ENCODE assay signal across 8 cellular contexts in genomic region chr13:100088648-100089601, GRCh38. TPM values are rescaled to one million over a fixed set of nuclear protein-coding genes. Genes with fewer than 3 reads are reported as not detected.
A peak's percentile ranks its signal among the peaks of the same experiment; 100 is the strongest.
DNase-seq lines count a peak whose midpoint lies in the region; ATAC-seq and TF ChIP-seq lines count a peak whose summit lies in the region.

PCCA (plus strand) TSS chr13:100089093; CDS start chr13:100089121, 28 bp downstream.

- no peaks in the 10 kb centered on the region for H3K9me3 Mint-ChIP-seq in activated CD4-positive, alpha-beta T cell treated with anti-CD3 and anti-CD28 coated beads for 36 hours (ENCODE audit: low read depth)

- ATAC-seq in GM18909 (IDR thresholded peaks at IDR 0.05; ENCODE audit: poor library complexity, unreplicated experiment) (peak; percentile 98), HG03159 (IDR thresholded peaks at IDR 0.05; ENCODE audit: unreplicated experiment) (peak; percentile 94)
- ATAC-seq in activated CD4-positive, alpha-beta T cell treated with anti-CD3 and anti-CD28 coated beads for 36 hours, result peak; percentile 87

- POLR2A ChIA-PET in activated CD4-positive, alpha-beta T cell treated with anti-CD3 and anti-CD28 coated beads for 36 hours (lab: Charles Lee), result no interaction called here

- H3K36me3 Mint-ChIP-seq in activated CD4-positive, alpha-beta T cell treated with anti-CD3 and anti-CD28 coated beads for 36 hours (ENCODE audit: low read depth), result no peaks in the 10 kb centered on the region

- peaks cover 1% of the 10 kb centered on the region for H3K36me3 ChIP-seq in kidney epithelial cell (ENCODE audit: control insufficient read depth, insufficient read depth, low read length)

- peak; percentile 58 for DNase-seq in AG09309 (ENCODE audit: low read depth)
- DNase-seq in NCI-H460 (ENCODE audit: extremely low read depth, low read depth), result peak; percentile 87
- DNase-seq in activated CD4-positive, alpha-beta T cell treated with anti-CD3 and anti-CD28 coated beads for 36 hours, result peak; percentile 86
- peak; percentile 60 for DNase-seq in kidney epithelial cell (ENCODE audit: low read depth)
- DNase-seq in stimulated activated CD4-positive, alpha-beta T cell treated with anti-CD3 and anti-CD28 coated beads, Interleukin-15, amount 100 ng/mL, for 24 hours, result peak; percentile 93

- peak within 1 kb of the TSS; percentile 89 for H3K4me3 ChIP-seq in AG09309 (ENCODE audit: control insufficient read depth, low read depth, low read length)
- H3K4me3 ChIP-seq in kidney epithelial cell (ENCODE audit: low read depth, low read length), result peak within 1 kb of the TSS; percentile 86

- CTCF ChIA-PET in activated CD4-positive, alpha-beta T cell treated with anti-CD3 and anti-CD28 coated beads for 36 hours (lab: Charles Lee), result interaction anchor here (0.6 to 1.7 kb wide), 6 partner anchors 10 to 426 kb away, joined by 3 to 6 read pairs (median 4); no protein-coding TSS in a partner anchor

- H3K4me3 Mint-ChIP-seq in activated CD4-positive, alpha-beta T cell treated with anti-CD3 and anti-CD28 coated beads for 36 hours, result peak within 1 kb of the TSS; percentile 78

- H3K27ac ChIP-seq in cingulate gyrus (ENCODE audit: low read depth, low read length), result peak within 1 kb of the TSS; percentile 57

- TF ChIP-seq CTCF in AG09309 (IDR thresholded peaks at IDR 0.05; ENCODE audit: control insufficient read depth, insufficient read depth, low read depth, low read length, missing control alignments) (no peak), kidney epithelial cell (IDR thresholded peaks at IDR 0.05; ENCODE audit: insufficient read depth, low read length, poor library complexity, severe bottlenecking) (no peak)

- H3K27ac Mint-ChIP-seq in activated CD4-positive, alpha-beta T cell treated with anti-CD3 and anti-CD28 coated beads for 36 hours, result peak within 1 kb of the TSS; percentile 84

- H3K27me3 ChIP-seq in kidney epithelial cell (ENCODE audit: control insufficient read depth, insufficient read depth, low read length), result no peaks in the 10 kb centered on the region

- peaks cover 14% of the 10 kb centered on the region for H3K4me1 Mint-ChIP-seq in activated CD4-positive, alpha-beta T cell treated with anti-CD3 and anti-CD28 coated beads for 36 hours

- intact Hi-C loops in activated CD4-positive, alpha-beta T cell treated with anti-CD3 and anti-CD28 coated beads for 36 hours (cut with DNase I, micrococcal nuclease), result loop anchor here (1.0 to 5.0 kb wide), 4 partner anchors 10 to 587 kb away; partner anchors contain the start of genes CLYBL (in 1 of the 2) and TM9SF2 (in 1 of the 2)

- no peaks in the 10 kb centered on the region for H3K27me3 Mint-ChIP-seq in activated CD4-positive, alpha-beta T cell treated with anti-CD3 and anti-CD28 coated beads for 36 hours

RNA-seq across cellular contexts. Expression of gene PCCA, which starts in this region (rescaled TPM):
- total RNA-seq in NCI-H460 (2014; rRNA removed; shearing (Covaris generic)), result 8.5 and 15.7 TPM in 2 replicates
- polyA plus RNA-seq in NCI-H460 (2014; cell fraction: nucleus; rRNA removed), result 5.9 and 6.9 TPM in 2 replicates
- total RNA-seq in activated CD4-positive, alpha-beta T cell treated with anti-CD3 and anti-CD28 coated beads for 36 hours, result 1 to 10 TPM; 5.8 to 7.3 TPM
- 15.7 and 34.5 TPM in 2 replicates for total RNA-seq in kidney epithelial cell

Comparison
In these comparisons a context has a peak if more than half of its experiments do, and no peak if none do; other contexts are left out.
1. Peak in every context shown above with its lines: DNase-seq, ATAC-seq, H3K4me3 ChIP-seq and H3K27ac ChIP-seq.